Comparison of ENCODE assay signal across 8 cellular contexts in genomic region chr12:7995266-7995963, GRCh38. TPM values are rescaled to one million over a fixed set of nuclear protein-coding genes. Genes with fewer than 3 reads are reported as not detected.
DNase-seq lines count a peak whose midpoint lies in the region; ATAC-seq and TF ChIP-seq lines count a peak whose summit lies in the region.

No MANE protein-coding gene starts in this region.

- peaks cover 26% of the 10 kb centered on the region for H3K9me3 Mint-ChIP-seq in neural progenitor cell
- H3K9me3 Mint-ChIP-seq in stimulated activated naive CD8-positive, alpha-beta T cell treated with anti-CD3 and anti-CD28 coated beads, Interleukin-15, amount 100 ng/mL, for 72 hours = peaks cover 4 to 7% of the 10 kb centered on the region in 2 donors

- peaks cover 7% of the 10 kb centered on the region for H3K36me3 Mint-ChIP-seq in neural progenitor cell

- no peak overlapping the region for H3K4me3 Mint-ChIP-seq in neural progenitor cell
- no peak overlapping the region for H3K4me3 Mint-ChIP-seq in stimulated activated naive CD8-positive, alpha-beta T cell treated with anti-CD3 and anti-CD28 coated beads, Interleukin-15, amount 100 ng/mL, for 72 hours

- peaks cover 7% of the 10 kb centered on the region for H3K4me1 Mint-ChIP-seq in neural progenitor cell
- peaks cover 14% of the 10 kb centered on the region for H3K4me1 Mint-ChIP-seq in stimulated activated naive CD8-positive, alpha-beta T cell treated with anti-CD3 and anti-CD28 coated beads, Interleukin-15, amount 100 ng/mL, for 72 hours

- DNase-seq in DMS79 treated with DMSO at 0.1 percent for 48 hours (lab: John Stamatoyannopoulos, UW) (peak; percentile 45), OCI-LY7 (ENCODE audit: low spot score) (peak; percentile 88), activated T-cell treated with anti-CD3 and anti-CD28 coated beads for 48 hours (ENCODE audit: low read depth) (peak; percentile 75), fibroblast of gingiva (ENCODE audit: low read depth) (peak; percentile 86), neural progenitor cell (ENCODE audit: low spot score) (peak; percentile 84)
- DNase-seq in stimulated activated naive CD8-positive, alpha-beta T cell treated with anti-CD3 and anti-CD28 coated beads, Interleukin-15, amount 100 ng/mL, for 72 hours = peak; percentile 70 to 85

- H3K79me2 ChIP-seq in OCI-LY7 (ENCODE audit: insufficient read depth, low read depth, low read length) (no peaks in the 10 kb centered on the region), neural progenitor cell (ENCODE audit: low read depth) (no peaks in the 10 kb centered on the region)

- H3K9me2 ChIP-seq in OCI-LY7 (ENCODE audit: insufficient read depth, low read length) = no peaks in the 10 kb centered on the region

- TF ChIP-seq CTCF in OCI-LY7 (conservative IDR thresholded peaks at IDR 0.05; ENCODE audit: low read length) = peak; percentile 93
- peak; percentile 87 for TF ChIP-seq CTCF in neural progenitor cell (IDR thresholded peaks at IDR 0.05)

- H3K4me3 ChIP-seq in HUES6 (ENCODE audit: low read depth, low read length) (no peak overlapping the region), OCI-LY7 (ENCODE audit: low read depth, low read length, poor library complexity, severe bottlenecking) (no peak overlapping the region), neural progenitor cell (no peak overlapping the region)

- CTCF ChIA-PET in OCI-LY7 (lab: Charles Lee; ENCODE audit: unreplicated experiment) = no interaction called here

- ATAC-seq in GM21576 (IDR thresholded peaks at IDR 0.05; ENCODE audit: unreplicated experiment) = peak; percentile 99
- ATAC-seq in stimulated activated naive CD8-positive, alpha-beta T cell treated with anti-CD3 and anti-CD28 coated beads, Interleukin-15, amount 100 ng/mL, for 72 hours = peak; percentile 99

- H3F3A ChIP-seq in neural progenitor cell (ENCODE audit: low read depth) = peaks cover 13% of the 10 kb centered on the region

- H4K20me1 ChIP-seq in OCI-LY7 (ENCODE audit: insufficient read depth, low read length) (no peaks in the 10 kb centered on the region), neural progenitor cell (ENCODE audit: low read depth) (no peaks in the 10 kb centered on the region)

- BruUV-seq in OCI-LY7 (replicated peaks; lab: Mats Ljungman, UMichigan) = no TSS peak

- H3K27me3 ChIP-seq in HUES6 (ENCODE audit: control insufficient read depth, insufficient read depth, low read length) = no peaks in the 10 kb centered on the region
- no peaks in the 10 kb centered on the region for H3K27me3 ChIP-seq in neural progenitor cell

- peaks cover 10% of the 10 kb centered on the region for H3K27me3 Mint-ChIP-seq in neural progenitor cell (ENCODE audit: insufficient read depth, low read depth)
- no peaks in the 10 kb centered on the region for H3K27me3 Mint-ChIP-seq in stimulated activated naive CD8-positive, alpha-beta T cell treated with anti-CD3 and anti-CD28 coated beads, Interleukin-15, amount 100 ng/mL, for 72 hours

- H3K9me3 ChIP-seq in HUES6 (ENCODE audit: control insufficient read depth, insufficient read depth, low read depth, low read length) (peaks cover 12% of the 10 kb centered on the region; the same call in 1 of the 2 replicates), OCI-LY7 (ENCODE audit: low read length) (no peaks in the 10 kb centered on the region), neural progenitor cell (ENCODE audit: low read depth) (peaks cover 3% of the 10 kb centered on the region)

- H3K27ac ChIP-seq in HUES6 (ENCODE audit: low read depth, low read length) = peak overlapping the region; percentile 5; the same call in 1 of the 2 replicates
- H3K27ac ChIP-seq in OCI-LY7 (ENCODE audit: low read depth, low read length, poor library complexity, severe bottlenecking) = no peak overlapping the region
- H3K27ac ChIP-seq in neural progenitor cell = no peak overlapping the region

- H3K27ac Mint-ChIP-seq in neural progenitor cell = no peak overlapping the region
- H3K27ac Mint-ChIP-seq in stimulated activated naive CD8-positive, alpha-beta T cell treated with anti-CD3 and anti-CD28 coated beads, Interleukin-15, amount 100 ng/mL, for 72 hours = no peak overlapping the region

- H3K9ac ChIP-seq in HUES6 (ENCODE audit: low read length) = peak overlapping the region; percentile 8
- H3K9ac ChIP-seq in neural progenitor cell = no peak overlapping the region

- H3K36me3 ChIP-seq in HUES6 (ENCODE audit: control insufficient read depth, insufficient read depth, low read length) (no peaks in the 10 kb centered on the region), OCI-LY7 (ENCODE audit: insufficient read depth, low read length) (no peaks in the 10 kb centered on the region), neural progenitor cell (no peaks in the 10 kb centered on the region)

- H2AFZ ChIP-seq in OCI-LY7 (ENCODE audit: low read length) = peak overlapping the region; percentile 67
- H2AFZ ChIP-seq in neural progenitor cell (replicated peaks) = no peak overlapping the region

- POLR2A ChIA-PET in OCI-LY7 (lab: Charles Lee) = interaction anchor here (1.4 to 2.0 kb wide), 2 partner anchors 14 to 62 kb away, joined by 7 to 8 read pairs; no protein-coding TSS in a partner anchor

- intact Hi-C loops in OCI-LY7 (cut with micrococcal nuclease; ENCODE audit: unreplicated experiment) = loop anchor here (1.0 to 2.0 kb wide), 4 partner anchors 35 to 353 kb away; no protein-coding TSS in a partner anchor

- H3K4me2 ChIP-seq in OCI-LY7 (ENCODE audit: low read length) (peak overlapping the region; percentile 43), neural progenitor cell (no peak overlapping the region)

- H3K4me1 ChIP-seq in HUES6 (ENCODE audit: control insufficient read depth, insufficient read depth, low read length) (peaks cover 20% of the 10 kb centered on the region), OCI-LY7 (ENCODE audit: insufficient read depth, low read length, poor library complexity, severe bottlenecking) (peaks cover 14% of the 10 kb centered on the region), neural progenitor cell (peaks cover 15% of the 10 kb centered on the region)

RNA-seq across cellular contexts. Expression of gene FOXJ2, which starts 37.1 kb away (rescaled TPM):
- total RNA-seq in OCI-LY7 (2014; rRNA removed; shearing (Covaris generic)) = 4.1 and 5.7 TPM in 2 replicates
- total RNA-seq in OCI-LY7 (2022) (9.3 and 9.9 TPM in 2 replicates), neural progenitor cell (ENCODE audit: low replicate concordance) (6.8 and 7.4 TPM in 2 replicates)

RNA-seq across cellular contexts. Expression of gene SLC2A3, which starts 59.4 kb away (rescaled TPM):
- total RNA-seq in OCI-LY7 (2014; rRNA removed; shearing (Covaris generic)) = 3.7 and 3.9 TPM in 2 replicates
- total RNA-seq in OCI-LY7 (2022) (16.3 and 17.9 TPM in 2 replicates), neural progenitor cell (ENCODE audit: low replicate concordance) (462 and 548 TPM in 2 replicates)

Comparison
In these comparisons a context has a peak if more than half of its experiments do, and no peak if none do; other contexts are left out.
1. RNA of gene SLC2A3, which starts 59.4 kb away (total RNA-seq): 462 to 548 TPM in neural progenitor cell; 3.7 to 17.9 TPM in OCI-LY7; every median in the first group is over 10 times any median in the second.
2. Peak in every context shown above with its lines, with median percentiles within 50 percentile points of each other: DNase-seq.